Comparison of ENCODE assay signal across 13 cellular contexts in genomic region chr17:75773808-75774470, GRCh38. TPM values are rescaled to one million over a fixed set of nuclear protein-coding genes. Genes with fewer than 3 reads are reported as not detected.
DNase-seq lines count a peak whose midpoint lies in the region; TF ChIP-seq lines count a peak whose summit lies in the region.
"Had no signal": no experiment of that assay in that cellular context is flagged by ENCODE, and none has a peak within 500 bp of the region (broad histone marks: within the 10 kb centered on the region; RNA-seq: fewer than 3 reads in every experiment).

No MANE protein-coding gene starts in this region.

- no peaks in the 10 kb centered on the region for H3K27me3 ChIP-seq in Peyer's patch
- H3K27me3 ChIP-seq: esophagus squamous epithelium had no signal

- H3K27ac Mint-ChIP-seq in glutamatergic neuron (ENCODE audit: unreplicated experiment), result no peak overlapping the region

- H3K4me3 Mint-ChIP-seq in glutamatergic neuron (ENCODE audit: unreplicated experiment), result no peak overlapping the region
- H3K4me3 Mint-ChIP-seq: activated naive CD4-positive, alpha-beta T cell treated with anti-CD3 and anti-CD28 coated beads, Interleukin-2, amount 50 U/mL, for 24 hours had no signal

- DNase-seq in Peyer's patch (peak in 2 of 3 donors; percentile 46), glutamatergic neuron (no peak), retina (peak; percentile 55), HuH-7.5 (ENCODE audit: low spot score) (no peak), NAMALWA (ENCODE audit: low spot score) (no peak), NCI-H345 treated with DMSO at 0.1 percent for 48 hours (lab: John Stamatoyannopoulos, UW; ENCODE audit: unreplicated experiment) (no peak), KG1 (lab: John Stamatoyannopoulos, UW) (no peak)
- DNase-seq: cerebellar nuclear complex, esophagus squamous epithelium, KBM-7, NCI-H2171 treated with DMSO at 0.1 percent for 48 hours had no signal

- H3K9me3 Mint-ChIP-seq in glutamatergic neuron (ENCODE audit: unreplicated experiment), result peaks cover 8% of the 10 kb centered on the region
- H3K9me3 Mint-ChIP-seq: activated naive CD4-positive, alpha-beta T cell treated with anti-CD3 and anti-CD28 coated beads, Interleukin-2, amount 50 U/mL, for 24 hours had no signal

- peaks cover 8% of the 10 kb centered on the region for H3K36me3 Mint-ChIP-seq in glutamatergic neuron (ENCODE audit: unreplicated experiment)

- H3K4me1 Mint-ChIP-seq in glutamatergic neuron (ENCODE audit: low read depth, unreplicated experiment), result peaks cover 23% of the 10 kb centered on the region

- no peaks in the 10 kb centered on the region for H3K9me3 ChIP-seq in Peyer's patch
- H3K9me3 ChIP-seq: esophagus squamous epithelium had no signal

- H3K4me3 ChIP-seq in GM12875 (ENCODE audit: low read depth, low read length) (no peak overlapping the region), Peyer's patch (no peak overlapping the region)
- H3K4me3 ChIP-seq: esophagus squamous epithelium had no signal

- TF ChIP-seq CTCF in GM12875 (IDR thresholded peaks at IDR 0.05; ENCODE audit: borderline replicate concordance, insufficient read depth, low read depth, low read length) (0 out of 2 replicates have a peak, but pooled peaks have one; percentile 9), Peyer's patch (IDR thresholded peaks at IDR 0.05) (peak in 1 of 6 experiments; percentile 6), glutamatergic neuron (IDR thresholded peaks at IDR 0.05; ENCODE audit: partially characterized antibody, unreplicated experiment) (peak; percentile 24)

- no peak for TF ChIP-seq POLR2A in Peyer's patch (IDR thresholded peaks at IDR 0.05)

- H3K36me3 ChIP-seq in Peyer's patch, result peaks cover 0 to 34% (median 0%) of the 10 kb centered on the region in 3 donors

- H3K27ac ChIP-seq in Peyer's patch, result no peak overlapping the region

- H3K4me1 ChIP-seq in Peyer's patch, result peaks cover 3 to 49% (median 10%) of the 10 kb centered on the region in 4 donors

- H3K27me3 Mint-ChIP-seq in glutamatergic neuron (ENCODE audit: unreplicated experiment), result peaks cover 2% of the 10 kb centered on the region
- H3K27me3 Mint-ChIP-seq: activated naive CD4-positive, alpha-beta T cell treated with anti-CD3 and anti-CD28 coated beads, Interleukin-2, amount 50 U/mL, for 24 hours had no signal

RNA-seq across cellular contexts. Expression of gene GALK1, which starts 8.9 kb away (rescaled TPM):
- total RNA-seq in Peyer's patch (10 to 100 TPM; 50.1 to 81.9 (median 64.1) TPM), glutamatergic neuron (ENCODE audit: unreplicated experiment) (18.2 TPM)

RNA-seq across cellular contexts. Expression of gene UNK, which starts 10.7 kb away (rescaled TPM):
- 100 to 1,000 TPM in 1 of 4 donors, 10 to 100 TPM in 3; 18.9 to 108 (median 30.6) TPM for total RNA-seq in Peyer's patch
- total RNA-seq in glutamatergic neuron (ENCODE audit: unreplicated experiment), result 65.5 TPM

RNA-seq across cellular contexts. Expression of gene ITGB4, which starts 52.7 kb away (rescaled TPM):
- total RNA-seq in Peyer's patch (100 to 1,000 TPM in 3 of 4 donors, 10 to 100 TPM in 1; 80.0 to 368 (median 219) TPM), glutamatergic neuron (ENCODE audit: unreplicated experiment) (not detected)

Comparison
In these comparisons a context has a peak if more than half of its experiments do, and no peak if none do; other contexts are left out.
1. DNase-seq: peak in Peyer's patch (2 of 3) and retina (single experiment); none in glutamatergic neuron (single experiment), HuH-7.5 (single experiment), NAMALWA (single experiment), NCI-H345 treated with DMSO at 0.1 percent for 48 hours (single experiment) and KG1 (single experiment).
2. RNA of gene ITGB4, which starts 52.7 kb away (total RNA-seq): 80.0 to 368 TPM in Peyer's patch; not detected in glutamatergic neuron (single experiment); every median in the first group is over 10 times any median in the second.